In the genomic region with DNA sequence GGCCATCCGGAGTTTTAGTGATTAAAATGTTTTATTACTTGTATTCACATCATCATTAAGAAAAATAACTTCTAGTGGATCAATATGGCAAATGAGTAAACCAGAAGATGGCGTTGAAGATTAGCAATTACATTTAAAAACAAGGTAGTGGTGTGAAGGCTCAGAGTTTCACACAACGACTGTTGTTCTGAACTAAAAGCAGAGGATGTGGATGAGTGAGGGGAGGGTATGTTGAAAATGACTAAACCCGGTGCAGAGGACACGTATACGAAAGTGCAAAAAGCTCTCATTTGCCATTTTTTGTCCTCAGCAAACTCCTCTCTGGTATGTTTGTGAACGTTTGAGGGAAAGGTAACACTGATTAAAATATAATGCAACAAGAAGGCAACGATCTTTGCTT, we compare ENCODE assay signal across 1 cellular context.
TF ChIP-seq lines count a peak whose summit lies in the region.

No MANE protein-coding gene starts in this region.

TF ChIP-seq in GM12878, 131 proteins besides CTCF, POLR2A, EP300 and RAD21 (continued from another document and continues in another):
- TF ChIP-seq SIX5 (IDR thresholded peaks at IDR 0.05; ENCODE audit: low read depth, low read length, severe bottlenecking) (no peak), KAT2A (conservative IDR thresholded peaks at IDR 0.05; ENCODE audit: control insufficient read depth, low read depth, low read length) (no peak), GATAD2B (conservative IDR thresholded peaks at IDR 0.05; ENCODE audit: low read depth) (no peak), CEBPB (IDR thresholded peaks at IDR 0.05; ENCODE audit: borderline replicate concordance in 1 of 2, low read depth in 2 of 2, low read length in 2 of 2) (no peak), PAX8 (IDR thresholded peaks at IDR 0.05) (no peak), RFX5 (IDR thresholded peaks at IDR 0.05; ENCODE audit: low read depth, low read length) (no peak), SPI1 (IDR thresholded peaks at IDR 0.05; ENCODE audit: borderline replicate concordance, insufficient read depth, low read depth, low read length) (no peak), EZH2 (IDR thresholded peaks at IDR 0.05; ENCODE audit: borderline replicate concordance, control insufficient read depth, low read depth, low read length) (0 out of 2 replicates have a peak, but pooled peaks have one; percentile 60), ETV6 (conservative IDR thresholded peaks at IDR 0.05 in 1 of 2, IDR thresholded peaks at IDR 0.05 in 1 of 2; ENCODE audit: borderline replicate concordance in 1 of 2, low read depth in 1 of 2) (no peak), POLR2AphosphoS2 (IDR thresholded peaks at IDR 0.05; ENCODE audit: low read depth, low read length) (no peak), ZNF384 (IDR thresholded peaks at IDR 0.05; ENCODE audit: borderline replicate concordance, low read depth, low read length) (no peak), RCOR1 (conservative IDR thresholded peaks at IDR 0.05; ENCODE audit: low read depth, low read length) (no peak), SMAD1 (IDR thresholded peaks at IDR 0.05; ENCODE audit: low read depth, partially characterized antibody) (peak; percentile 22), KDM1A (IDR thresholded peaks at IDR 0.05; ENCODE audit: borderline replicate concordance) (no peak), NFYA (IDR thresholded peaks at IDR 0.05; ENCODE audit: borderline replicate concordance, low read depth, low read length) (no peak), NFXL1 (IDR thresholded peaks at IDR 0.05; ENCODE audit: borderline replicate concordance) (no peak), SMAD5 (IDR thresholded peaks at IDR 0.05; ENCODE audit: low read depth) (peak; percentile 58; the same call in 1 of the 2 replicates), SREBF1 (IDR thresholded peaks at IDR 0.05; ENCODE audit: low read length) (no peak), YBX1 (IDR thresholded peaks at IDR 0.05) (no peak), POU2F2 (IDR thresholded peaks at IDR 0.05; ENCODE audit: borderline replicate concordance, low read depth, low read length) (peak; percentile 42; the same call in 1 of the 3 replicates), RBBP5 (conservative IDR thresholded peaks at IDR 0.05) (no peak), ZNF622 (IDR thresholded peaks at IDR 0.05) (no peak), RAD51 (IDR thresholded peaks at IDR 0.05) (no peak), BHLHE40 (IDR thresholded peaks at IDR 0.05; ENCODE audit: borderline replicate concordance in 1 of 2, low read depth in 2 of 2, low read length in 1 of 2) (no peak; a peak in 1 of 4 replicates), ESRRA (IDR thresholded peaks at IDR 0.05; ENCODE audit: low read length) (no peak), TCF12 (IDR thresholded peaks at IDR 0.05; ENCODE audit: low read depth, low read length) (no peak), CHD1 (IDR thresholded peaks at IDR 0.05; ENCODE audit: low read depth, low read length) (no peak), SUPT20H (IDR thresholded peaks at IDR 0.05; ENCODE audit: borderline replicate concordance, control insufficient read depth, low read depth, low read length) (no peak), ZNF274 (IDR thresholded peaks at IDR 0.05; ENCODE audit: insufficient read depth, insufficient read length) (no peak), JUND (IDR thresholded peaks at IDR 0.05; ENCODE audit: low read depth, low read length) (peak; percentile 7; the same call in 1 of the 2 replicates), NBN (IDR thresholded peaks at IDR 0.05) (peak; percentile 83; the same call in 1 of the 2 replicates), STAT1 (conservative IDR thresholded peaks at IDR 0.05) (no peak), SP1 (IDR thresholded peaks at IDR 0.05; ENCODE audit: low read depth, low read length) (no peak), NFIC (IDR thresholded peaks at IDR 0.05; ENCODE audit: low read depth, low read length) (peak; percentile 52), JUNB (IDR thresholded peaks at IDR 0.05) (peak; percentile 72), IKZF2 (IDR thresholded peaks at IDR 0.05) (0 out of 4 replicates have a peak, but pooled peaks of 1 of the 2 experiments have one; percentile 39)
- TF ChIP-seq, protein P1, sequence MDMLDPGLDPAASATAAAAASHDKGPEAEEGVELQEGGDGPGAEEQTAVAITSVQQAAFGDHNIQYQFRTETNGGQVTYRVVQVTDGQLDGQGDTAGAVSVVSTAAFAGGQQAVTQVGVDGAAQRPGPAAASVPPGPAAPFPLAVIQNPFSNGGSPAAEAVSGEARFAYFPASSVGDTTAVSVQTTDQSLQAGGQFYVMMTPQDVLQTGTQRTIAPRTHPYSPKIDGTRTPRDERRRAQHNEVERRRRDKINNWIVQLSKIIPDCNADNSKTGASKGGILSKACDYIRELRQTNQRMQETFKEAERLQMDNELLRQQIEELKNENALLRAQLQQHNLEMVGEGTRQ (IDR thresholded peaks at IDR 0.05; ENCODE audit: borderline replicate concordance, low read depth, low read length), result no peak
- TF ChIP-seq, protein P2, sequence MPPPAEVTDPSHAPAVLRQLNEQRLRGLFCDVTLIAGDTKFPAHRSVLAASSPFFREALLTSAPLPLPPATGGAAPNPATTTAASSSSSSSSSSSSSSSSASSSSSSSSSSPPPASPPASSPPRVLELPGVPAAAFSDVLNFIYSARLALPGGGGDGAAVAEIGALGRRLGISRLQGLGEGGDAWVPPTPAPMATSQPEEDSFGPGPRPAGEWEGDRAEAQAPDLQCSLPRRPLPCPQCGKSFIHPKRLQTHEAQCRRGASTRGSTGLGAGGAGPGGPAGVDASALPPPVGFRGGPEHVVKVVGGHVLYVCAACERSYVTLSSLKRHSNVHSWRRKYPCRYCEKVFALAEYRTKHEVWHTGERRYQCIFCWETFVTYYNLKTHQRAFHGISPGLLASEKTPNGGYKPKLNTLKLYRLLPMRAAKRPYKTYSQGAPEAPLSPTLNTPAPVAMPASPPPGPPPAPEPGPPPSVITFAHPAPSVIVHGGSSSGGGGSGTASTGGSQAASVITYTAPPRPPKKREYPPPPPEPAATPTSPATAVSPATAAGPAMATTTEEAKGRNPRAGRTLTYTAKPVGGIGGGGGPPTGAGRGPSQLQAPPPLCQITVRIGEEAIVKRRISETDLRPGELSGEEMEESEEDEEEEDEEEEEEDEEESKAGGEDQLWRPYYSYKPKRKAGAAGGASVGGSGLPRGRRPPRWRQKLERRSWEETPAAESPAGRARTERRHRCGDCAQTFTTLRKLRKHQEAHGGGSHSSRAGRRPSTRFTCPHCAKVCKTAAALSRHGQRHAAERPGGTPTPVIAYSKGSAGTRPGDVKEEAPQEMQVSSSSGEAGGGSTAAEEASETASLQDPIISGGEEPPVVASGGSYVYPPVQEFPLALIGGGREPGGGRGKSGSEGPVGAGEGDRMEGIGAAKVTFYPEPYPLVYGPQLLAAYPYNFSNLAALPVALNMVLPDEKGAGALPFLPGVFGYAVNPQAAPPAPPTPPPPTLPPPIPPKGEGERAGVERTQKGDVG (CRISPR knock-in tag; IDR thresholded peaks at IDR 0.05), result no peak
- TF ChIP-seq, protein P3, sequence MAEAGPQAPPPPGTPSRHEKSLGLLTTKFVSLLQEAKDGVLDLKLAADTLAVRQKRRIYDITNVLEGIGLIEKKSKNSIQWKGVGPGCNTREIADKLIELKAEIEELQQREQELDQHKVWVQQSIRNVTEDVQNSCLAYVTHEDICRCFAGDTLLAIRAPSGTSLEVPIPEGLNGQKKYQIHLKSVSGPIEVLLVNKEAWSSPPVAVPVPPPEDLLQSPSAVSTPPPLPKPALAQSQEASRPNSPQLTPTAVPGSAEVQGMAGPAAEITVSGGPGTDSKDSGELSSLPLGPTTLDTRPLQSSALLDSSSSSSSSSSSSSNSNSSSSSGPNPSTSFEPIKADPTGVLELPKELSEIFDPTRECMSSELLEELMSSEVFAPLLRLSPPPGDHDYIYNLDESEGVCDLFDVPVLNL (IDR thresholded peaks at IDR 0.05; ENCODE audit: low read depth, low read length), result no peak
- TF ChIP-seq, protein P4, sequence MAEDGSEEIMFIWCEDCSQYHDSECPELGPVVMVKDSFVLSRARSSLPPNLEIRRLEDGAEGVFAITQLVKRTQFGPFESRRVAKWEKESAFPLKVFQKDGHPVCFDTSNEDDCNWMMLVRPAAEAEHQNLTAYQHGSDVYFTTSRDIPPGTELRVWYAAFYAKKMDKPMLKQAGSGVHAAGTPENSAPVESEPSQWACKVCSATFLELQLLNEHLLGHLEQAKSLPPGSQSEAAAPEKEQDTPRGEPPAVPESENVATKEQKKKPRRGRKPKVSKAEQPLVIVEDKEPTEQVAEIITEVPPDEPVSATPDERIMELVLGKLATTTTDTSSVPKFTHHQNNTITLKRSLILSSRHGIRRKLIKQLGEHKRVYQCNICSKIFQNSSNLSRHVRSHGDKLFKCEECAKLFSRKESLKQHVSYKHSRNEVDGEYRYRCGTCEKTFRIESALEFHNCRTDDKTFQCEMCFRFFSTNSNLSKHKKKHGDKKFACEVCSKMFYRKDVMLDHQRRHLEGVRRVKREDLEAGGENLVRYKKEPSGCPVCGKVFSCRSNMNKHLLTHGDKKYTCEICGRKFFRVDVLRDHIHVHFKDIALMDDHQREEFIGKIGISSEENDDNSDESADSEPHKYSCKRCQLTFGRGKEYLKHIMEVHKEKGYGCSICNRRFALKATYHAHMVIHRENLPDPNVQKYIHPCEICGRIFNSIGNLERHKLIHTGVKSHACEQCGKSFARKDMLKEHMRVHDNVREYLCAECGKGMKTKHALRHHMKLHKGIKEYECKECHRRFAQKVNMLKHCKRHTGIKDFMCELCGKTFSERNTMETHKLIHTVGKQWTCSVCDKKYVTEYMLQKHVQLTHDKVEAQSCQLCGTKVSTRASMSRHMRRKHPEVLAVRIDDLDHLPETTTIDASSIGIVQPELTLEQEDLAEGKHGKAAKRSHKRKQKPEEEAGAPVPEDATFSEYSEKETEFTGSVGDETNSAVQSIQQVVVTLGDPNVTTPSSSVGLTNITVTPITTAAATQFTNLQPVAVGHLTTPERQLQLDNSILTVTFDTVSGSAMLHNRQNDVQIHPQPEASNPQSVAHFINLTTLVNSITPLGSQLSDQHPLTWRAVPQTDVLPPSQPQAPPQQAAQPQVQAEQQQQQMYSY (CRISPR knock-in tag; IDR thresholded peaks at IDR 0.05), result no peak
- TF ChIP-seq, protein P5, sequence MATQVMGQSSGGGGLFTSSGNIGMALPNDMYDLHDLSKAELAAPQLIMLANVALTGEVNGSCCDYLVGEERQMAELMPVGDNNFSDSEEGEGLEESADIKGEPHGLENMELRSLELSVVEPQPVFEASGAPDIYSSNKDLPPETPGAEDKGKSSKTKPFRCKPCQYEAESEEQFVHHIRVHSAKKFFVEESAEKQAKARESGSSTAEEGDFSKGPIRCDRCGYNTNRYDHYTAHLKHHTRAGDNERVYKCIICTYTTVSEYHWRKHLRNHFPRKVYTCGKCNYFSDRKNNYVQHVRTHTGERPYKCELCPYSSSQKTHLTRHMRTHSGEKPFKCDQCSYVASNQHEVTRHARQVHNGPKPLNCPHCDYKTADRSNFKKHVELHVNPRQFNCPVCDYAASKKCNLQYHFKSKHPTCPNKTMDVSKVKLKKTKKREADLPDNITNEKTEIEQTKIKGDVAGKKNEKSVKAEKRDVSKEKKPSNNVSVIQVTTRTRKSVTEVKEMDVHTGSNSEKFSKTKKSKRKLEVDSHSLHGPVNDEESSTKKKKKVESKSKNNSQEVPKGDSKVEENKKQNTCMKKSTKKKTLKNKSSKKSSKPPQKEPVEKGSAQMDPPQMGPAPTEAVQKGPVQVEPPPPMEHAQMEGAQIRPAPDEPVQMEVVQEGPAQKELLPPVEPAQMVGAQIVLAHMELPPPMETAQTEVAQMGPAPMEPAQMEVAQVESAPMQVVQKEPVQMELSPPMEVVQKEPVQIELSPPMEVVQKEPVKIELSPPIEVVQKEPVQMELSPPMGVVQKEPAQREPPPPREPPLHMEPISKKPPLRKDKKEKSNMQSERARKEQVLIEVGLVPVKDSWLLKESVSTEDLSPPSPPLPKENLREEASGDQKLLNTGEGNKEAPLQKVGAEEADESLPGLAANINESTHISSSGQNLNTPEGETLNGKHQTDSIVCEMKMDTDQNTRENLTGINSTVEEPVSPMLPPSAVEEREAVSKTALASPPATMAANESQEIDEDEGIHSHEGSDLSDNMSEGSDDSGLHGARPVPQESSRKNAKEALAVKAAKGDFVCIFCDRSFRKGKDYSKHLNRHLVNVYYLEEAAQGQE (IDR thresholded peaks at IDR 0.05; ENCODE audit: low read depth, low read length), result no peak
- TF ChIP-seq, protein P6, sequence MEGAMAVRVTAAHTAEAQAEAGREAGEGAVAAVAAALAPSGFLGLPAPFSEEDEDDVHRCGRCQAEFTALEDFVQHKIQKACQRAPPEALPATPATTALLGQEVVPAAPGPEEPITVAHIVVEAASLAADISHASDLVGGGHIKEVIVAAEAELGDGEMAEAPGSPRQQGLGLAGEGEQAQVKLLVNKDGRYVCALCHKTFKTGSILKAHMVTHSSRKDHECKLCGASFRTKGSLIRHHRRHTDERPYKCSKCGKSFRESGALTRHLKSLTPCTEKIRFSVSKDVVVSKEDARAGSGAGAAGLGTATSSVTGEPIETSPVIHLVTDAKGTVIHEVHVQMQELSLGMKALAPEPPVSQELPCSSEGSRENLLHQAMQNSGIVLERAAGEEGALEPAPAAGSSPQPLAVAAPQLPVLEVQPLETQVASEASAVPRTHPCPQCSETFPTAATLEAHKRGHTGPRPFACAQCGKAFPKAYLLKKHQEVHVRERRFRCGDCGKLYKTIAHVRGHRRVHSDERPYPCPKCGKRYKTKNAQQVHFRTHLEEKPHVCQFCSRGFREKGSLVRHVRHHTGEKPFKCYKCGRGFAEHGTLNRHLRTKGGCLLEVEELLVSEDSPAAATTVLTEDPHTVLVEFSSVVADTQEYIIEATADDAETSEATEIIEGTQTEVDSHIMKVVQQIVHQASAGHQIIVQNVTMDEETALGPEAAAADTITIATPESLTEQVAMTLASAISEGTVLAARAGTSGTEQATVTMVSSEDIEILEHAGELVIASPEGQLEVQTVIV (IDR thresholded peaks at IDR 0.05; ENCODE audit: borderline replicate concordance, partially characterized antibody), result no peak
- TF ChIP-seq, protein P7, sequence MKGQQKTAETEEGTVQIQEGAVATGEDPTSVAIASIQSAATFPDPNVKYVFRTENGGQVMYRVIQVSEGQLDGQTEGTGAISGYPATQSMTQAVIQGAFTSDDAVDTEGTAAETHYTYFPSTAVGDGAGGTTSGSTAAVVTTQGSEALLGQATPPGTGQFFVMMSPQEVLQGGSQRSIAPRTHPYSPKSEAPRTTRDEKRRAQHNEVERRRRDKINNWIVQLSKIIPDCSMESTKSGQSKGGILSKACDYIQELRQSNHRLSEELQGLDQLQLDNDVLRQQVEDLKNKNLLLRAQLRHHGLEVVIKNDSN (IDR thresholded peaks at IDR 0.05; ENCODE audit: borderline replicate concordance, extremely low read length, insufficient read depth, low read depth, low read length), result no peak
- TF ChIP-seq, protein P8, sequence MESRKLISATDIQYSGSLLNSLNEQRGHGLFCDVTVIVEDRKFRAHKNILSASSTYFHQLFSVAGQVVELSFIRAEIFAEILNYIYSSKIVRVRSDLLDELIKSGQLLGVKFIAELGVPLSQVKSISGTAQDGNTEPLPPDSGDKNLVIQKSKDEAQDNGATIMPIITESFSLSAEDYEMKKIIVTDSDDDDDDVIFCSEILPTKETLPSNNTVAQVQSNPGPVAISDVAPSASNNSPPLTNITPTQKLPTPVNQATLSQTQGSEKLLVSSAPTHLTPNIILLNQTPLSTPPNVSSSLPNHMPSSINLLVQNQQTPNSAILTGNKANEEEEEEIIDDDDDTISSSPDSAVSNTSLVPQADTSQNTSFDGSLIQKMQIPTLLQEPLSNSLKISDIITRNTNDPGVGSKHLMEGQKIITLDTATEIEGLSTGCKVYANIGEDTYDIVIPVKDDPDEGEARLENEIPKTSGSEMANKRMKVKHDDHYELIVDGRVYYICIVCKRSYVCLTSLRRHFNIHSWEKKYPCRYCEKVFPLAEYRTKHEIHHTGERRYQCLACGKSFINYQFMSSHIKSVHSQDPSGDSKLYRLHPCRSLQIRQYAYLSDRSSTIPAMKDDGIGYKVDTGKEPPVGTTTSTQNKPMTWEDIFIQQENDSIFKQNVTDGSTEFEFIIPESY (IDR thresholded peaks at IDR 0.05), result no peak
